ENCODE assay signal across 20 cellular contexts in genomic region chr10:3879073-3879472, GRCh38.
DNase-seq lines count a peak whose midpoint lies in the region; ATAC-seq, FAIRE-seq and TF ChIP-seq lines count a peak whose summit lies in the region.
"Had no signal": no experiment of that assay in that cellular context is flagged by ENCODE, and none has a peak within 500 bp of the region (broad histone marks: within the 10 kb centered on the region; RNA-seq: fewer than 3 reads in every experiment).

No MANE protein-coding gene starts in this region.

- H3K4me2 ChIP-seq in GM12878 (ENCODE audit: control insufficient read depth, insufficient read depth), result no peak overlapping the region

- no peaks in the 10 kb centered on the region for H3K9me3 Mint-ChIP-seq in CD8-positive, alpha-beta memory T cell
- no peaks in the 10 kb centered on the region for H3K9me3 Mint-ChIP-seq in osteocyte (ENCODE audit: unreplicated experiment)
- H3K9me3 Mint-ChIP-seq: activated naive CD4-positive, alpha-beta T cell treated with anti-CD3 and anti-CD28 coated beads, Interleukin-2, amount 50 U/mL, for 24 hours had no signal

- no peak for DNase-seq in CD8-positive, alpha-beta memory T cell
- peak; percentile 22 for DNase-seq in HCEC 1CT
- DNase-seq in GM12878 (ENCODE audit: low read depth, low spot score), result no peak
- DNase-seq in osteocyte (ENCODE audit: extremely low spot score, unreplicated experiment), result no peak
- DNase-seq in T-helper 9 cell, result no peak
- DNase-seq in hepatic stellate cell (ENCODE audit: low spot score), result no peak
- DNase-seq in stimulated activated CD4-positive, alpha-beta T cell treated with anti-CD3 and anti-CD28 coated beads, Interleukin-2, amount 100 ng/mL, for 48 hours, result no peak
- DNase-seq: activated CD4-positive, alpha-beta T cell treated with anti-CD3 and anti-CD28 coated beads, Interleukin-2, amount 50 U/mL, for 1 hour; caudate nucleus; dorsolateral prefrontal cortex; GOT3; mammary epithelial cell; NCI-H524 treated with DMSO at 0.1 percent for 48 hours; stimulated activated CD4-positive, alpha-beta T cell treated with anti-CD3 and anti-CD28 coated beads, Interleukin-1b, Interleukin-23, amount 100 ng/mL, for 48 hours had no signal

- H2AFZ ChIP-seq in GM12878 (ENCODE audit: control insufficient read depth, low read depth, low read length), result no peak overlapping the region

- H3K4me1 Mint-ChIP-seq in CD8-positive, alpha-beta memory T cell, result peaks cover 28 to 52% (median 31%) of the 10 kb centered on the region in 3 donors
- H3K4me1 Mint-ChIP-seq in osteocyte (ENCODE audit: unreplicated experiment), result peaks cover 19% of the 10 kb centered on the region

- RAD21 ChIA-PET in GM12878 (lab: Charles Lee; ENCODE audit: unreplicated experiment), result interaction anchor here (0.9 to 1.5 kb wide), 3 partner anchors 14 to 72 kb away, joined by 3 to 4 read pairs (median 3); no protein-coding TSS in a partner anchor

- TF ChIP-seq CTCF in GM12878 (IDR thresholded peaks at IDR 0.05 in 2 of 3, conservative IDR thresholded peaks at IDR 0.05 in 1 of 3; ENCODE audit: control insufficient read depth in 2 of 3, extremely low read depth in 1 of 3, insufficient read depth in 1 of 3, low read depth in 3 of 3, low read length in 3 of 3) (no peak), osteocyte (IDR thresholded peaks at IDR 0.05) (no peak)

- BruUV-seq in GM12878 (replicated peaks; lab: Mats Ljungman, UMichigan), result no TSS peak

- WGBS in GM12878 (ENCODE audit: insufficient coverage, insufficient replicate concordance, low lambda C conversion rate, missing lambda C conversion rate), result 59% methylated on average over 8 of the region's 8 CpGs

- TF ChIP-seq POLR2A in GM12878 (IDR thresholded peaks at IDR 0.05; ENCODE audit: low read depth, low read length), result no peak

- ATAC-seq in GM12878, result no peak
- ATAC-seq: K562 had no signal

- peak overlapping the region in 6 of 8 donors; percentile 0 to 84 (median 60) for H3K27ac Mint-ChIP-seq in CD8-positive, alpha-beta memory T cell
- H3K27ac Mint-ChIP-seq in osteocyte (ENCODE audit: unreplicated experiment), result peak overlapping the region; percentile 25
- H3K27ac Mint-ChIP-seq: activated naive CD4-positive, alpha-beta T cell treated with anti-CD3 and anti-CD28 coated beads, Interleukin-2, amount 50 U/mL, for 24 hours had no signal

- no peaks in the 10 kb centered on the region for H4K20me1 ChIP-seq in GM12878 (ENCODE audit: control insufficient read depth, insufficient read depth)

- TF ChIP-seq RAD21 in GM12878 (IDR thresholded peaks at IDR 0.05; ENCODE audit: insufficient read depth, low read depth, low read length), result no peak

- POLR2A ChIA-PET in CD8-positive, alpha-beta memory T cell (lab: Charles Lee), result no interaction called here
- POLR2A ChIA-PET in GM12878 (lab: Charles Lee), result no interaction called here

- CTCF ChIA-PET in CD8-positive, alpha-beta memory T cell (lab: Charles Lee), result no interaction called here
- CTCF ChIA-PET in GM12878 (lab: Yijun Ruan, JAX), result interaction anchor here (1.0 kb wide), 2 partner anchors 9 to 96 kb away, joined by 3 read pairs; no protein-coding TSS in a partner anchor

- no peaks in the 10 kb centered on the region for H3K9me3 ChIP-seq in CD8-positive, alpha-beta memory T cell (ENCODE audit: low read length)
- H3K9me3 ChIP-seq in GM12878 (replicated peaks; ENCODE audit: control insufficient read depth, insufficient read depth, low read length), result no peaks in the 10 kb centered on the region; the same call in 2 of the 3 replicates
- H3K9me3 ChIP-seq: ascending aorta, vagina had no signal

- no peak overlapping the region for H3K4me3 ChIP-seq in CD8-positive, alpha-beta memory T cell (ENCODE audit: low read length)
- H3K4me3 ChIP-seq in GM12878, result no peak overlapping the region
- H3K4me3 ChIP-seq: ascending aorta, dorsolateral prefrontal cortex, K562, SK-N-MC, skin epidermis, vagina had no signal

- H3K4me3 Mint-ChIP-seq in CD8-positive, alpha-beta memory T cell, result peak overlapping the region in 1 of 7 donors; percentile 17
- no peak overlapping the region for H3K4me3 Mint-ChIP-seq in osteocyte (ENCODE audit: unreplicated experiment)
- H3K4me3 Mint-ChIP-seq: activated naive CD4-positive, alpha-beta T cell treated with anti-CD3 and anti-CD28 coated beads, Interleukin-2, amount 50 U/mL, for 24 hours had no signal

- intact Hi-C loops in GM12878 (cut with micrococcal nuclease; ENCODE audit: unreplicated experiment), result loop anchor here (5.0 kb wide), 2 partner anchors 42 to 253 kb away; no protein-coding TSS in a partner anchor

- no peak for TF ChIP-seq EP300 in GM12878 (IDR thresholded peaks at IDR 0.05; ENCODE audit: borderline replicate concordance in 1 of 2, control insufficient read depth in 1 of 2, low read depth in 2 of 2, low read length in 2 of 2)

- SMC1A ChIA-PET in GM12878 (lab: Charles Lee; ENCODE audit: uncharacterized antibody, unreplicated experiment), result interaction anchor here (1.4 to 12.3 kb wide), 4 partner anchors 11 to 68 kb away, joined by 4 to 188 read pairs (median 8); no protein-coding TSS in a partner anchor

- H3K36me3 Mint-ChIP-seq in CD8-positive, alpha-beta memory T cell, result peaks cover 0 to 3% (median 1%) of the 10 kb centered on the region in 3 donors
- H3K36me3 Mint-ChIP-seq in osteocyte (ENCODE audit: unreplicated experiment), result no peaks in the 10 kb centered on the region
- H3K36me3 Mint-ChIP-seq: activated naive CD4-positive, alpha-beta T cell treated with anti-CD3 and anti-CD28 coated beads, Interleukin-2, amount 50 U/mL, for 24 hours had no signal

- no peak for FAIRE-seq in GM12878 (lab: Jason Lieb, UNC)
- FAIRE-seq: K562 had no signal

- no peaks in the 10 kb centered on the region for H3K27me3 ChIP-seq in CD8-positive, alpha-beta memory T cell (ENCODE audit: insufficient read depth, low read length, poor library complexity, severe bottlenecking)
- H3K27me3 ChIP-seq in GM12878 (replicated peaks in 1 of 2; ENCODE audit: control insufficient read depth in 2 of 2, insufficient read depth in 2 of 2, low read length in 1 of 2), result no peaks in the 10 kb centered on the region
- H3K27me3 ChIP-seq: ascending aorta, vagina had no signal

- H3K27me3 Mint-ChIP-seq in CD8-positive, alpha-beta memory T cell, result no peaks in the 10 kb centered on the region
- no peaks in the 10 kb centered on the region for H3K27me3 Mint-ChIP-seq in osteocyte (ENCODE audit: unreplicated experiment)
- H3K27me3 Mint-ChIP-seq: activated naive CD4-positive, alpha-beta T cell treated with anti-CD3 and anti-CD28 coated beads, Interleukin-2, amount 50 U/mL, for 24 hours had no signal

- in situ Hi-C loops in GM12878 (cut with MboI), result no loop called here

- H3K36me3 ChIP-seq in CD8-positive, alpha-beta memory T cell (ENCODE audit: insufficient read depth, low read length), result no peaks in the 10 kb centered on the region
- H3K36me3 ChIP-seq in GM12878 (ENCODE audit: control insufficient read depth in 2 of 2, insufficient read depth in 2 of 2, low read length in 1 of 2), result no peaks in the 10 kb centered on the region
- H3K36me3 ChIP-seq: ascending aorta, vagina had no signal

- H3K4me1 ChIP-seq in CD8-positive, alpha-beta memory T cell (ENCODE audit: insufficient read depth, low read length), result peaks cover 37% of the 10 kb centered on the region
- peaks cover 30% of the 10 kb centered on the region for H3K4me1 ChIP-seq in GM12878 (ENCODE audit: control insufficient read depth, insufficient read depth, low read length)

- no peak overlapping the region for H3K27ac ChIP-seq in CD8-positive, alpha-beta memory T cell (ENCODE audit: low read depth, low read length)
- no peak overlapping the region for H3K27ac ChIP-seq in GM12878 (ENCODE audit: control insufficient read depth, insufficient read depth)
- H3K27ac ChIP-seq: ascending aorta, dorsolateral prefrontal cortex, SK-N-MC, vagina had no signal

- H3K9ac ChIP-seq in GM12878 (ENCODE audit: control insufficient read depth, insufficient read depth, low read length), result no peak overlapping the region

- no peaks in the 10 kb centered on the region for H3K79me2 ChIP-seq in GM12878 (ENCODE audit: control insufficient read depth, insufficient read depth, low read length)

TF ChIP-seq in GM12878, 131 proteins besides CTCF, POLR2A, EP300 and RAD21:
- peak; percentile 31; the same call in 1 of the 2 replicates for TF ChIP-seq ESRRA (IDR thresholded peaks at IDR 0.05; ENCODE audit: low read length)
- peak in 1 of 2 experiments; percentile 28; a peak in 1 of 4 replicates for TF ChIP-seq IKZF2 (IDR thresholded peaks at IDR 0.05)
- TF ChIP-seq MEF2A (IDR thresholded peaks at IDR 0.05; ENCODE audit: insufficient read depth, low read depth, low read length), result no peak
- TF ChIP-seq SUZ12 (IDR thresholded peaks at IDR 0.05; ENCODE audit: unreplicated experiment), result no peak
- no peak for TF ChIP-seq MXI1 (IDR thresholded peaks at IDR 0.05; ENCODE audit: low read depth, low read length)
- TF ChIP-seq RFX5 (IDR thresholded peaks at IDR 0.05; ENCODE audit: low read depth, low read length), result no peak
- TF ChIP-seq EED (IDR thresholded peaks at IDR 0.05; ENCODE audit: low read depth), result peak; percentile 39; the same call in 1 of the 2 replicates
TF ChIP-seq in GM12878: peak in this region for 3.
